In the genomic region with DNA sequence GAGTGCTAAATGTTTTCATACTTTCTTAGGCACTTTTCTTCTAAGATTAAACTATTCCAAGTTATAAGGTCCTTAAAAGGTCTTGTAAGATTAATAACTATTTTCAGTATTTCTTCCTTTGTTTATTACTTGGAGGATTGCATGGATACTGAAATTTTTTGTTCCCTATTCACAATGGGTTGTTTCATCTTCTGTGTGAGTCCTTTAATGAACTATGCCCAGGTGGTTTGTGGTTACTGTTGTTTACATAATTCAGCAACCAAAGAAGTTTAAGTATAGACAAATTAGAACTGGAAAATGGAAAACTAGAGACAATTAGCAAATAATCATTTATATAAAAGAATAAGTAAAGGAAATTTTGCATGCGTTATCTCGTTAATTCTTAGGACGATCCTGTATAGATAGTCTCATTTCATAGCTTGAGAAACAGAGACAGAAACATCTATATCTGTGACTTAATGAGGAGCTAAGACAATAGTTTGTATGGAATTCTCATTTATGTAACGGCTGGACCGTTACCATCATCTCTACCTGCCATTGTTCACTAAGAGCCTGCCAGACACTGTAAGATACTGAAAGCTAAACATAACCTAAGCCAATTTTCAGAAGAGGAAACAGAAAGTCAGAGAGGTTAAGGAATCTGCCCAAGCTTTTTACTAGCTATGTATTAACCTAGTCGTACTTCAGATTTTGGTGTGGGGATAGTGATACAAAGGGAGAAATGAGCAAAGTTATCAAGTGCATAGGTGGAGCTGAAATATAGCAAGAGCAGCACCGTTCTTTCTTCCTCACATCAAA, we compare ENCODE assay signal across 21 cellular contexts.
A peak's percentile ranks its signal among the peaks of the same experiment; 100 is the strongest.
DNase-seq lines count a peak whose midpoint lies in the region; ATAC-seq, FAIRE-seq and TF ChIP-seq lines count a peak whose summit lies in the region.
"Had no signal": no experiment of that assay in that cellular context is flagged by ENCODE, and none has a peak within 500 bp of the region (broad histone marks: within the 10 kb centered on the region; RNA-seq: fewer than 3 reads in every experiment).

No MANE protein-coding gene starts in this region.

- H3K27me3 ChIP-seq in GM23338 (ENCODE audit: insufficient read depth): no peaks in the 10 kb centered on the region
- H3K27me3 ChIP-seq: BE2C, esophagus squamous epithelium had no signal

- no peak overlapping the region for H3K4me2 ChIP-seq in GM23338

- no peak overlapping the region for H3K4me3 ChIP-seq in GM23338
- H3K4me3 ChIP-seq in fibroblast of mammary gland (ENCODE audit: control insufficient read depth, low read depth, low read length): no peak overlapping the region
- H3K4me3 ChIP-seq: esophagus squamous epithelium had no signal

- peak; percentile 21 for FAIRE-seq in GM18507 (lab: Jason Lieb, UNC)
- FAIRE-seq: keratinocyte had no signal

- H4K20me1 ChIP-seq in GM23338 (replicated peaks; ENCODE audit: insufficient read depth): no peaks in the 10 kb centered on the region

- CTCF ChIA-PET in activated CD4-positive, alpha-beta T cell treated with anti-CD3 and anti-CD28 coated beads for 36 hours (lab: Charles Lee): interaction anchor here (0.6 to 0.7 kb wide), 2 partner anchors 44 to 281 kb away, joined by 3 read pairs; no protein-coding TSS in a partner anchor

- H3K36me3 ChIP-seq in GM23338 (ENCODE audit: insufficient read depth): no peaks in the 10 kb centered on the region
- H3K36me3 ChIP-seq: BE2C, esophagus squamous epithelium, WERI-Rb-1 had no signal

- H3K36me3 Mint-ChIP-seq in GM23338 (ENCODE audit: low read depth): peaks cover 9% of the 10 kb centered on the region; the same call in 1 of the 3 replicates
- H3K36me3 Mint-ChIP-seq in activated CD4-positive, alpha-beta T cell treated with anti-CD3 and anti-CD28 coated beads for 36 hours (ENCODE audit: low read depth): peaks cover 5% of the 10 kb centered on the region

- ATAC-seq in GM23338 (no peak), HG03045 (IDR thresholded peaks at IDR 0.05; ENCODE audit: unreplicated experiment) (no peak), HG02870 (IDR thresholded peaks at IDR 0.05; ENCODE audit: unreplicated experiment) (no peak)
- no peak for ATAC-seq in activated CD4-positive, alpha-beta T cell treated with anti-CD3 and anti-CD28 coated beads for 36 hours
- ATAC-seq: activated CD8-positive, alpha-beta T cell treated with anti-CD3 and anti-CD28 coated beads, Interleukin-2, amount 10 ng/mL, durations not matched to agents 7 days and 5 days; activated T-cell treated with anti-CD3 and anti-CD28 coated beads, Interleukin-2, amount 50 U/mL, for 72 hours had no signal

- no peak overlapping the region for H3K27ac ChIP-seq in GM23338 (ENCODE audit: low read depth)
- H3K27ac ChIP-seq: esophagus squamous epithelium, WERI-Rb-1 had no signal

- H2AFZ ChIP-seq in GM23338: no peak overlapping the region

- H3K9me3 Mint-ChIP-seq in GM23338: peaks cover 8% of the 10 kb centered on the region; the same call in 2 of the 3 replicates
- H3K9me3 Mint-ChIP-seq in activated CD4-positive, alpha-beta T cell treated with anti-CD3 and anti-CD28 coated beads for 36 hours (ENCODE audit: low read depth): no peaks in the 10 kb centered on the region
- H3K9me3 Mint-ChIP-seq: activated T-cell treated with anti-CD3 and anti-CD28 coated beads, Interleukin-2, amount 50 U/mL, for 72 hours had no signal

- intact Hi-C loops in activated CD4-positive, alpha-beta T cell treated with anti-CD3 and anti-CD28 coated beads for 36 hours (cut with DNase I, micrococcal nuclease): no loop called here

- peaks cover 5% of the 10 kb centered on the region; the same call in 2 of the 3 replicates for H3K4me1 Mint-ChIP-seq in GM23338
- H3K4me1 Mint-ChIP-seq in activated CD4-positive, alpha-beta T cell treated with anti-CD3 and anti-CD28 coated beads for 36 hours: no peaks in the 10 kb centered on the region

- no peak overlapping the region for H3K4me3 Mint-ChIP-seq in GM23338
- no peak overlapping the region for H3K4me3 Mint-ChIP-seq in activated CD4-positive, alpha-beta T cell treated with anti-CD3 and anti-CD28 coated beads for 36 hours
- H3K4me3 Mint-ChIP-seq: activated CD8-positive, alpha-beta T cell treated with anti-CD3 and anti-CD28 coated beads, Interleukin-2, amount 10 ng/mL, durations not matched to agents 7 days and 5 days; activated naive CD8-positive, alpha-beta T cell; activated T-cell treated with anti-CD3 and anti-CD28 coated beads, Interleukin-2, amount 50 U/mL, for 72 hours had no signal

- H3K79me2 ChIP-seq in GM23338 (replicated peaks; ENCODE audit: insufficient read depth): no peaks in the 10 kb centered on the region

- TF ChIP-seq CTCF in GM23338 (conservative IDR thresholded peaks at IDR 0.05; ENCODE audit: low read depth in 2 of 2) (no peak), fibroblast of mammary gland (conservative IDR thresholded peaks at IDR 0.05; ENCODE audit: control insufficient read depth, insufficient read depth, low read depth, low read length) (no peak)

- H3K27ac Mint-ChIP-seq in GM23338: 0 out of 2 replicates have a peak overlapping the region, but pooled peaks have one; percentile 8
- no peak overlapping the region for H3K27ac Mint-ChIP-seq in activated CD4-positive, alpha-beta T cell treated with anti-CD3 and anti-CD28 coated beads for 36 hours
- H3K27ac Mint-ChIP-seq: activated CD8-positive, alpha-beta T cell treated with anti-CD3 and anti-CD28 coated beads, Interleukin-2, amount 10 ng/mL, durations not matched to agents 7 days and 5 days; activated naive CD8-positive, alpha-beta T cell; activated T-cell treated with anti-CD3 and anti-CD28 coated beads, Interleukin-2, amount 50 U/mL, for 72 hours had no signal

- H3K9me2 ChIP-seq in GM23338 (ENCODE audit: insufficient read depth): peaks cover 3% of the 10 kb centered on the region; the same call in 1 of the 2 replicates

- DNase-seq in GM18507 (ENCODE audit: extremely low spot score, insufficient read length, low read depth): no peak
- no peak for DNase-seq in GM23338 (ENCODE audit: low spot score)
- DNase-seq in NCI-H526 treated with DMSO at 0.1 percent for 48 hours (lab: John Stamatoyannopoulos, UW): peak; percentile 92
- peak; percentile 9 for DNase-seq in fibroblast of mammary gland (ENCODE audit: low read depth)
- no peak for DNase-seq in central memory CD4-positive, alpha-beta T cell
- DNase-seq in activated CD4-positive, alpha-beta T cell treated with anti-CD3 and anti-CD28 coated beads for 36 hours: no peak
- DNase-seq: activated CD8-positive, alpha-beta T cell treated with anti-CD3 and anti-CD28 coated beads, Interleukin-2, amount 10 ng/mL, durations not matched to agents 7 days and 5 days; activated T-cell treated with anti-CD3 and anti-CD28 coated beads, Interleukin-2, amount 50 U/mL, for 72 hours; BE2C; esophagus squamous epithelium; NCI-H1694 treated with DMSO at 0.1 percent for 48 hours; retina; stimulated activated CD4-positive, alpha-beta T cell treated with anti-CD3 and anti-CD28 coated beads, Interleukin-15, amount 100 ng/mL, for 24 hours; stimulated activated naive CD4-positive, alpha-beta T cell; T-helper 1 cell; trophoblast cell; WERI-Rb-1 had no signal

- H3F3A ChIP-seq in GM23338 (replicated peaks; ENCODE audit: low read depth): no peaks in the 10 kb centered on the region

- POLR2A ChIA-PET in activated CD4-positive, alpha-beta T cell treated with anti-CD3 and anti-CD28 coated beads for 36 hours (lab: Charles Lee): no interaction called here

- H3K27me3 Mint-ChIP-seq in GM23338 (ENCODE audit: insufficient read depth, low read depth, poor library complexity): peaks cover 3% of the 10 kb centered on the region
- H3K27me3 Mint-ChIP-seq in activated CD4-positive, alpha-beta T cell treated with anti-CD3 and anti-CD28 coated beads for 36 hours: no peaks in the 10 kb centered on the region
- H3K27me3 Mint-ChIP-seq: activated naive CD8-positive, alpha-beta T cell had no signal

- H3K4me1 ChIP-seq in GM23338 (ENCODE audit: insufficient read depth): peaks cover 4% of the 10 kb centered on the region; the same call in 1 of the 2 replicates
- H3K4me1 ChIP-seq: BE2C, esophagus squamous epithelium had no signal

TF ChIP-seq in GM23338, 12 proteins besides CTCF, POLR2A, EP300 and RAD21 (continues in another document):
- TF ChIP-seq EZH2phosphoT487 (IDR thresholded peaks at IDR 0.05; ENCODE audit: unreplicated experiment) (no peak), STAT1 (IDR thresholded peaks at IDR 0.05; ENCODE audit: unreplicated experiment) (no peak), ZNF114 (CRISPR knock-in tag; IDR thresholded peaks at IDR 0.05) (no peak), POLR2AphosphoS5 (IDR thresholded peaks at IDR 0.05; ENCODE audit: low read depth) (no peak), JUNB (IDR thresholded peaks at IDR 0.05; ENCODE audit: unreplicated experiment) (no peak)
- TF ChIP-seq, protein P1, sequence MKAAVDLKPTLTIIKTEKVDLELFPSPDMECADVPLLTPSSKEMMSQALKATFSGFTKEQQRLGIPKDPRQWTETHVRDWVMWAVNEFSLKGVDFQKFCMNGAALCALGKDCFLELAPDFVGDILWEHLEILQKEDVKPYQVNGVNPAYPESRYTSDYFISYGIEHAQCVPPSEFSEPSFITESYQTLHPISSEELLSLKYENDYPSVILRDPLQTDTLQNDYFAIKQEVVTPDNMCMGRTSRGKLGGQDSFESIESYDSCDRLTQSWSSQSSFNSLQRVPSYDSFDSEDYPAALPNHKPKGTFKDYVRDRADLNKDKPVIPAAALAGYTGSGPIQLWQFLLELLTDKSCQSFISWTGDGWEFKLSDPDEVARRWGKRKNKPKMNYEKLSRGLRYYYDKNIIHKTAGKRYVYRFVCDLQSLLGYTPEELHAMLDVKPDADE (IDR thresholded peaks at IDR 0.05): no peak

Comparison
In these comparisons a context has a peak if more than half of its experiments do, and no peak if none do; other contexts are left out.
1. DNase-seq: peak in NCI-H526 treated with DMSO at 0.1 percent for 48 hours (single experiment) and fibroblast of mammary gland (single experiment); none in GM18507 (single experiment), GM23338 (single experiment), central memory CD4-positive, alpha-beta T cell (single experiment) and activated CD4-positive, alpha-beta T cell treated with anti-CD3 and anti-CD28 coated beads for 36 hours (single experiment).